ENCODE assay signal across 17 cellular contexts in the genomic region with DNA sequence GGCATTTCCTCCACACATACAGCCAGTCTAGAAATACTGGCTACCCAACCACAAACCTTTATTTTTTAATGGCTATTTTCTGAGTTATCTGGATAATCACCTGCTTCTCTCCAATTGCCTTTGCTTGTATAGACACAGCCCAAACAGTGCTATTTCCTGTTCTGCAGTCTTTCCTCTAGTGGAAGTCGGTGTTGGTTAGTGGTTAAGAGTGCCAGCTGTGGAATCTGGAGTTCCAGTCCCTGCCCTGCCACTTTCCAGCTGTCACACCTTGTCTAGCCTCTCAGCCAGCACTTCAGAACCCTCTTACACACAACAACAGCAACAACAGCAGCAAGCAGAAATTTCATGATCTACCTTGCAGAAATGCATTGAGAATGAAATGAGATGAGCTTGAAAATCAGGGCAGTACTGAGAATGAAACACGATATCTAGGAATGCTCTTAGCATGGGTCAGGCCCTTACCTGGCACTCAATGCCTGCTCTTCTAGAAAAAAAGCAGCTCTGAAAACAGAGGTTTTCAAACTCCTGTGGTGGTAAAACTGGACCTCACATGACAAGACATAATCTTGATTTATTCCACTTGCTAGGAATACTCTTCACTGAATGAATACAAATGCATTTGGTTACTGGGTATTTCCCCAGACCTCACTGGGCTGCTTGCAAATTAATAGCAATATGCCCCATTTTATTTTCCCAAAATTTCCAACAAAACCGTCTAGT. TPM values are rescaled to one million over a fixed set of nuclear protein-coding genes. Genes with fewer than 3 reads are reported as not detected.
DNase-seq lines count a peak whose midpoint lies in the region; ATAC-seq and TF ChIP-seq lines count a peak whose summit lies in the region.
"Had no signal": no experiment of that assay in that cellular context is flagged by ENCODE, and none has a peak within 500 bp of the region (broad histone marks: within the 10 kb centered on the region; RNA-seq: fewer than 3 reads in every experiment).

No MANE protein-coding gene starts in this region.

- H3K4me3 Mint-ChIP-seq in GM23338 = peak overlapping the region; percentile 82
- H3K4me3 Mint-ChIP-seq in endothelial cell (ENCODE audit: unreplicated experiment) = peak overlapping the region; percentile 33
- H3K4me3 Mint-ChIP-seq: activated CD8-positive, alpha-beta T cell treated with anti-CD3 and anti-CD28 coated beads for 36 hours had no signal

- intact Hi-C loops in lower leg skin (cut with DNase I; ENCODE audit: low total_unique reads) = loop anchor here (5.0 kb wide), 1 partner anchor 623 kb away; no protein-coding TSS in a partner anchor

- no peak overlapping the region for H2AFZ ChIP-seq in GM23338
- no peak overlapping the region for H2AFZ ChIP-seq in osteoblast (ENCODE audit: low read length)

- H3K27me3 Mint-ChIP-seq in GM23338 (ENCODE audit: insufficient read depth, low read depth, poor library complexity) = peaks cover 57% of the 10 kb centered on the region
- H3K27me3 Mint-ChIP-seq in endothelial cell (ENCODE audit: unreplicated experiment) = peaks cover 5% of the 10 kb centered on the region

- H3K9me2 ChIP-seq in GM23338 (ENCODE audit: insufficient read depth) = no peaks in the 10 kb centered on the region

- TF ChIP-seq CTCF in GM23338 (conservative IDR thresholded peaks at IDR 0.05; ENCODE audit: low read depth in 2 of 2) (no peak), endothelial cell (IDR thresholded peaks at IDR 0.05; ENCODE audit: unreplicated experiment) (no peak), osteoblast (IDR thresholded peaks at IDR 0.05; ENCODE audit: extremely low read depth, low read depth, low read length) (no peak), lower leg skin (IDR thresholded peaks at IDR 0.05) (no peak)

- TF ChIP-seq POLR2A in lower leg skin (IDR thresholded peaks at IDR 0.05) = no peak

- DNase-seq in GM23338 (ENCODE audit: low spot score) (peak; percentile 14), NCI-H524 (lab: John Stamatoyannopoulos, UW) (peak; percentile 27 to 68), endothelial cell (ENCODE audit: low spot score) (no peak), osteoblast (ENCODE audit: insufficient read length, low spot score, missing footprints) (peak; percentile 82), lower leg skin (ENCODE audit: low spot score in 2 of 2) (no peak), NCI-H146 (lab: John Stamatoyannopoulos, UW) (no peak)
- DNase-seq: activated CD8-positive, alpha-beta T cell treated with anti-CD3 and anti-CD28 coated beads for 36 hours; activated effector memory CD4-positive, alpha-beta T cell treated with anti-CD3 and anti-CD28 coated beads, Interleukin-2, amount 50 U/mL, for 16 hours; OCI-M1; stimulated activated CD4-positive, alpha-beta T cell treated with anti-CD3 and anti-CD28 coated beads, Interleukin-4, amount 100 ng/mL, for 1 hour; stimulated activated naive CD4-positive, alpha-beta T cell had no signal

- H3K27ac Mint-ChIP-seq in GM23338 (no peak overlapping the region), endothelial cell (ENCODE audit: unreplicated experiment) (peak overlapping the region; percentile 23)
- H3K27ac Mint-ChIP-seq: activated CD8-positive, alpha-beta T cell treated with anti-CD3 and anti-CD28 coated beads for 36 hours had no signal

- H3K9me3 ChIP-seq in osteoblast (ENCODE audit: low read depth, low read length) = no peaks in the 10 kb centered on the region
- H3K9me3 ChIP-seq: breast epithelium had no signal

- H3K36me3 ChIP-seq in GM23338 (ENCODE audit: insufficient read depth) = no peaks in the 10 kb centered on the region
- no peaks in the 10 kb centered on the region for H3K36me3 ChIP-seq in osteoblast (ENCODE audit: insufficient read depth, low read length)
- H3K36me3 ChIP-seq: breast epithelium had no signal

- no peaks in the 10 kb centered on the region for H4K20me1 ChIP-seq in GM23338 (replicated peaks; ENCODE audit: insufficient read depth)
- H4K20me1 ChIP-seq in osteoblast (ENCODE audit: insufficient read depth, low read length) = no peaks in the 10 kb centered on the region

- H3K27me3 ChIP-seq in GM23338 (ENCODE audit: insufficient read depth) (peaks cover 73% of the 10 kb centered on the region), osteoblast (ENCODE audit: insufficient read depth, low read length) (no peaks in the 10 kb centered on the region)
- H3K27me3 ChIP-seq: breast epithelium had no signal

- H3K4me2 ChIP-seq in GM23338 (peak overlapping the region; percentile 100), osteoblast (ENCODE audit: insufficient read depth, low read length) (peak overlapping the region; percentile 97)

- H3K79me2 ChIP-seq in GM23338 (replicated peaks; ENCODE audit: insufficient read depth) = no peaks in the 10 kb centered on the region
- peaks cover 30% of the 10 kb centered on the region for H3K79me2 ChIP-seq in osteoblast (ENCODE audit: insufficient read depth, low read length)

- H3K27ac ChIP-seq in GM23338 (ENCODE audit: low read depth) = no peak overlapping the region
- H3K27ac ChIP-seq in osteoblast (ENCODE audit: low read depth, low read length) = peak overlapping the region; percentile 11
- H3K27ac ChIP-seq: breast epithelium had no signal

- H3K4me1 ChIP-seq in GM23338 (ENCODE audit: insufficient read depth) = peaks cover 19% of the 10 kb centered on the region; the same call in 1 of the 2 replicates
- peaks cover 32% of the 10 kb centered on the region for H3K4me1 ChIP-seq in osteoblast (ENCODE audit: insufficient read depth, low read length)
- H3K4me1 ChIP-seq: breast epithelium had no signal

- H3K4me3 ChIP-seq in GM23338 = peak overlapping the region; percentile 93
- H3K4me3 ChIP-seq in osteoblast (ENCODE audit: insufficient read depth, low read length) = peak overlapping the region; percentile 97
- no peak overlapping the region for H3K4me3 ChIP-seq in lower leg skin (ENCODE audit: low read depth, poor library complexity, severe bottlenecking)

- H3K4me1 Mint-ChIP-seq in GM23338 = peaks cover 25% of the 10 kb centered on the region
- H3K4me1 Mint-ChIP-seq in endothelial cell (ENCODE audit: unreplicated experiment) = peaks cover 35% of the 10 kb centered on the region

- H3K9me3 Mint-ChIP-seq in GM23338 (no peaks in the 10 kb centered on the region), endothelial cell (ENCODE audit: unreplicated experiment) (no peaks in the 10 kb centered on the region)
- H3K9me3 Mint-ChIP-seq: activated CD8-positive, alpha-beta T cell treated with anti-CD3 and anti-CD28 coated beads for 36 hours; T-helper 2 cell treated with Interferon-gamma antibody and Interleukin-4, amounts not matched to agents 5 μg/mL and 100 μg/mL, for 36 hours had no signal

- H3K36me3 Mint-ChIP-seq in GM23338 (ENCODE audit: low read depth) (no peaks in the 10 kb centered on the region), endothelial cell (ENCODE audit: low read depth, unreplicated experiment) (no peaks in the 10 kb centered on the region)

- peaks cover 6% of the 10 kb centered on the region for H3F3A ChIP-seq in GM23338 (replicated peaks; ENCODE audit: low read depth)

- 34 to 44% methylated on average over 3 of the region's 3 CpGs for WGBS in lower leg skin, 2 donors

- ATAC-seq in GM23338 = no peak
- ATAC-seq in GM18498 (IDR thresholded peaks at IDR 0.05; ENCODE audit: unreplicated experiment) = no peak
- no peak for ATAC-seq in HG03457 (IDR thresholded peaks at IDR 0.05; ENCODE audit: unreplicated experiment)
- ATAC-seq: activated CD8-positive, alpha-beta T cell treated with anti-CD3 and anti-CD28 coated beads for 36 hours; HCT116; HepG2 had no signal

TF ChIP-seq in GM23338, 12 proteins besides CTCF, POLR2A, EP300 and RAD21 (continues in another document):
- TF ChIP-seq NANOG (IDR thresholded peaks at IDR 0.05; ENCODE audit: borderline replicate concordance) (no peak), ZNF331 (CRISPR knock-in tag; IDR thresholded peaks at IDR 0.05; ENCODE audit: low read depth) (no peak)

RNA-seq across cellular contexts. Expression of gene WNT5A, which starts 3.2 kb away (rescaled TPM):
- 2.2 and 4.0 TPM in 2 replicates for total RNA-seq in GM23338 (2014; rRNA removed; shearing (Covaris generic))
- 0.53 and 0.82 TPM in 2 replicates for polyA plus RNA-seq in GM23338 (2016; fragmentation: Nextera tagmentation; extraction: Ambion mirVana)
- 9.7 TPM for total RNA-seq in endothelial cell (ENCODE audit: unreplicated experiment)
- 116 and 145 TPM in 2 replicates for total RNA-seq in osteoblast
- 10 to 100 TPM in 2 of 4 donors, 1 to 10 TPM in 2; 8.7 to 16.1 (median 10.8) TPM for total RNA-seq in lower leg skin
- total RNA-seq: activated CD8-positive, alpha-beta T cell treated with anti-CD3 and anti-CD28 coated beads for 36 hours; HepG2 had no signal
- polyA plus RNA-seq: HepG2 had no signal

Comparison
In these comparisons a context has a peak if more than half of its experiments do, and no peak if none do; other contexts are left out.
1. DNase-seq: peak in GM23338 (single experiment), NCI-H524 (2 of 2) and osteoblast (single experiment); none in endothelial cell (single experiment), lower leg skin (0 of 2) and NCI-H146 (single experiment).